Comparison of ENCODE assay signal across 16 cellular contexts in genomic region chr18:58319719-58320118, GRCh38.
DNase-seq lines count a peak whose midpoint lies in the region; ATAC-seq, FAIRE-seq and TF ChIP-seq lines count a peak whose summit lies in the region.
"Had no signal": no experiment of that assay in that cellular context is flagged by ENCODE, and none has a peak within 500 bp of the region (broad histone marks: within the 10 kb centered on the region; RNA-seq: fewer than 3 reads in every experiment).

No MANE protein-coding gene starts in this region.

- no peak for TF ChIP-seq EP300 in gastroesophageal sphincter (IDR thresholded peaks at IDR 0.05)

- peak overlapping the region; percentile 37 for H3K23ac ChIP-seq in H9 (ENCODE audit: insufficient read length, low read depth, low read length)

- TF ChIP-seq CTCF in 22Rv1 (IDR thresholded peaks at IDR 0.05) (no peak), H9 (conservative IDR thresholded peaks at IDR 0.05) (no peak), bronchial epithelial cell (IDR thresholded peaks at IDR 0.05; ENCODE audit: insufficient read depth, low read length, severe bottlenecking) (no peak), gastroesophageal sphincter (IDR thresholded peaks at IDR 0.05) (no peak)

- H3K79me2 ChIP-seq in H9 (ENCODE audit: insufficient read depth, low read length) = no peaks in the 10 kb centered on the region

- H3K4me1 ChIP-seq in H9 (ENCODE audit: insufficient read depth, low read length) = peaks cover 12% of the 10 kb centered on the region; the same call in 1 of the 2 replicates
- peaks cover 0 to 2% of the 10 kb centered on the region in 2 donors for H3K4me1 ChIP-seq in small intestine (ENCODE audit: control insufficient read depth in 2 of 2, insufficient read depth in 1 of 2, low read depth in 1 of 2, low read length in 1 of 2)
- peaks cover 0 to 63% (median 0%) of the 10 kb centered on the region in 3 donors for H3K4me1 ChIP-seq in gastroesophageal sphincter

- no peak overlapping the region for H2BK12ac ChIP-seq in H9 (ENCODE audit: insufficient read length, low read depth, low read length)

- H3K4me3 ChIP-seq in bronchial epithelial cell (ENCODE audit: low read depth, low read length) (no peak overlapping the region), small intestine (ENCODE audit: low read depth in 1 of 2, low read length in 2 of 2) (no peak overlapping the region), gastroesophageal sphincter (no peak overlapping the region)
- H3K4me3 ChIP-seq: BLaER1 treated with 17β-estradiol and CSF1 and Interleukin-3, amounts not matched to agents 10 nM and 100 nM; GM12878; GM23248 had no signal

- H4K91ac ChIP-seq in H9 (ENCODE audit: insufficient read length, low read depth, low read length) = no peak overlapping the region

- no peak overlapping the region for H3K4me2 ChIP-seq in H9 (ENCODE audit: insufficient read depth, insufficient read length, low read length)
- H3K4me2 ChIP-seq: BLaER1 treated with 17β-estradiol and CSF1 and Interleukin-3, amounts not matched to agents 10 nM and 100 nM had no signal

- H3K36me3 ChIP-seq in bronchial epithelial cell (ENCODE audit: control insufficient read depth, insufficient read depth, low read length) = peaks cover 4% of the 10 kb centered on the region
- H3K36me3 ChIP-seq in small intestine (ENCODE audit: control insufficient read depth in 2 of 2, insufficient read depth in 2 of 2, low read length in 2 of 2) = peaks cover 0 to 4% of the 10 kb centered on the region in 2 donors
- H3K36me3 ChIP-seq in gastroesophageal sphincter = peaks cover 0 to 8% of the 10 kb centered on the region in 2 donors

- no peaks in the 10 kb centered on the region for H4K20me1 ChIP-seq in H9 (ENCODE audit: control insufficient read depth, insufficient read depth, insufficient read length)
- H4K20me1 ChIP-seq: BLaER1 treated with 17β-estradiol and CSF1 and Interleukin-3, amounts not matched to agents 10 nM and 100 nM had no signal

- H3K79me1 ChIP-seq in H9 (ENCODE audit: insufficient read depth, low read depth, low read length, poor library complexity, severe bottlenecking) = peaks cover 6% of the 10 kb centered on the region

- H2BK20ac ChIP-seq in H9 (ENCODE audit: low read depth, low read length, poor library complexity, severe bottlenecking) = no peak overlapping the region

- H3T11ph ChIP-seq in H9 (ENCODE audit: low read length) = no peak overlapping the region

- H3K23me2 ChIP-seq in H9 (ENCODE audit: insufficient read length, low read depth, low read length, poor library complexity, severe bottlenecking) = peaks cover 4% of the 10 kb centered on the region

- DNase-seq in H9 = no peak
- no peak for DNase-seq in bronchial epithelial cell (ENCODE audit: low read depth)
- peak; percentile 86 for DNase-seq in small intestine
- no peak for DNase-seq in NCI-H2227 (lab: John Stamatoyannopoulos, UW; ENCODE audit: unreplicated experiment)
- DNase-seq: ACHN; Calu3; CD4-positive, alpha-beta T cell; DMS79; GM23248; H7; IMR-90 had no signal

- no peak overlapping the region for H2BK120ac ChIP-seq in H9 (ENCODE audit: low read depth, low read length, poor library complexity, severe bottlenecking)

- no peak overlapping the region for H2BK15ac ChIP-seq in H9 (ENCODE audit: low read depth, low read length)

- H2BK5ac ChIP-seq in H9 (ENCODE audit: insufficient read length, low read length) = no peak overlapping the region

- no peaks in the 10 kb centered on the region for H3K27me3 Mint-ChIP-seq in H9 (ENCODE audit: low read depth)
- H3K27me3 Mint-ChIP-seq: CD4-positive, alpha-beta T cell had no signal

- no peak overlapping the region for H4K5ac ChIP-seq in H9 (ENCODE audit: insufficient read length, low read depth, low read length)

- no peak for ATAC-seq in gastroesophageal sphincter
- no peak for ATAC-seq in GM19023 (IDR thresholded peaks at IDR 0.05; ENCODE audit: unreplicated experiment)
- ATAC-seq: GM12878 had no signal

- H3K36me3 Mint-ChIP-seq in H9 (ENCODE audit: insufficient read depth in 1 of 3, low read depth in 3 of 3) = peaks cover 0 to 14% (median 0%) of the 10 kb centered on the region in 3 experiments; a peak in 2 of 7 replicates

- TF ChIP-seq POLR2A in gastroesophageal sphincter (IDR thresholded peaks at IDR 0.05) = no peak

- H3K27ac Mint-ChIP-seq in H9 = no peak overlapping the region
- H3K27ac Mint-ChIP-seq: CD4-positive, alpha-beta T cell had no signal

- H3K9me3 Mint-ChIP-seq in H9 = no peaks in the 10 kb centered on the region
- H3K9me3 Mint-ChIP-seq: CD4-positive, alpha-beta T cell had no signal

- no peak overlapping the region for H3K14ac ChIP-seq in H9 (ENCODE audit: insufficient read depth, low read length)

- H2AK5ac ChIP-seq in H9 (ENCODE audit: insufficient read length, low read length) = no peak overlapping the region

- no peak overlapping the region for H3K4me3 Mint-ChIP-seq in H9
- H3K4me3 Mint-ChIP-seq: CD4-positive, alpha-beta T cell had no signal

- no peak overlapping the region for H4K8ac ChIP-seq in H9 (replicated peaks; ENCODE audit: insufficient read length, low read depth, low read length)

- H3K18ac ChIP-seq in H9 (ENCODE audit: insufficient read length, low read depth, low read length) = no peak overlapping the region

- no peaks in the 10 kb centered on the region for H3K27me3 ChIP-seq in H9 (ENCODE audit: insufficient read depth, low read length)
- no peaks in the 10 kb centered on the region for H3K27me3 ChIP-seq in bronchial epithelial cell (ENCODE audit: control insufficient read depth, insufficient read depth, low read length)
- H3K27me3 ChIP-seq in small intestine (ENCODE audit: control insufficient read depth in 2 of 2, insufficient read depth in 2 of 2, low read length in 2 of 2) = no peaks in the 10 kb centered on the region
- H3K27me3 ChIP-seq in gastroesophageal sphincter = no peaks in the 10 kb centered on the region
- H3K27me3 ChIP-seq: BLaER1 treated with 17β-estradiol and CSF1 and Interleukin-3, amounts not matched to agents 10 nM and 100 nM had no signal

- no peak overlapping the region for H3K9ac ChIP-seq in H9 (ENCODE audit: extremely low read depth, insufficient read length, low read length)
- H3K9ac ChIP-seq: BLaER1 treated with 17β-estradiol and CSF1 and Interleukin-3, amounts not matched to agents 10 nM and 100 nM; GM23248 had no signal

- FAIRE-seq in bronchial epithelial cell (lab: Jason Lieb, UNC) = peak; percentile 28
- no peak for FAIRE-seq in small intestine (lab: Jason Lieb, UNC)
- FAIRE-seq: GM12878 had no signal

- H3K9me3 ChIP-seq in H9 (ENCODE audit: control insufficient read depth, low read depth, low read length) (no peaks in the 10 kb centered on the region), small intestine (ENCODE audit: control insufficient read depth, low read depth) (no peaks in the 10 kb centered on the region), gastroesophageal sphincter (no peaks in the 10 kb centered on the region)
- H3K9me3 ChIP-seq: BLaER1 treated with 17β-estradiol and CSF1 and Interleukin-3, amounts not matched to agents 10 nM and 100 nM had no signal

- H3K27ac ChIP-seq in 22Rv1 (peak overlapping the region; percentile 31), H9 (ENCODE audit: insufficient read length, low read depth, low read length) (no peak overlapping the region), small intestine (ENCODE audit: low read depth in 1 of 2, low read length in 1 of 2) (peak overlapping the region in 1 of 2 donors; percentile 36), gastroesophageal sphincter (peak overlapping the region in 1 of 4 donors; percentile 5)
- H3K27ac ChIP-seq: BLaER1 treated with 17β-estradiol and CSF1 and Interleukin-3, amounts not matched to agents 10 nM and 100 nM; GM23248 had no signal

- H2AFZ ChIP-seq in H9 (ENCODE audit: low read length) = no peak overlapping the region
- H2AFZ ChIP-seq: GM23248 had no signal

- no peak overlapping the region for H3K56ac ChIP-seq in H9 (ENCODE audit: insufficient read length, low read depth, low read length)

- H3K4ac ChIP-seq in H9 (ENCODE audit: low read depth, low read length) = no peak overlapping the region

- H3K4me1 Mint-ChIP-seq in H9 = peaks cover 22 to 23% of the 10 kb centered on the region in 2 experiments

- WGBS in H9 (ENCODE audit: extremely low coverage, insufficient read length, low lambda C conversion rate) = no CpG with 5 or more reads among the region's 2 CpGs
- WGBS in small intestine, 3 donors = 13 to 60% (median 36%) methylated on average over 2 of the region's 2 CpGs
- WGBS in gastroesophageal sphincter (ENCODE audit: low coverage in 1 of 2), 2 donors = 73 to 83% methylated on average over 1 to 2 of the region's 2 CpGs
